ENCODE assay signal across 24 cellular contexts in the genomic region with DNA sequence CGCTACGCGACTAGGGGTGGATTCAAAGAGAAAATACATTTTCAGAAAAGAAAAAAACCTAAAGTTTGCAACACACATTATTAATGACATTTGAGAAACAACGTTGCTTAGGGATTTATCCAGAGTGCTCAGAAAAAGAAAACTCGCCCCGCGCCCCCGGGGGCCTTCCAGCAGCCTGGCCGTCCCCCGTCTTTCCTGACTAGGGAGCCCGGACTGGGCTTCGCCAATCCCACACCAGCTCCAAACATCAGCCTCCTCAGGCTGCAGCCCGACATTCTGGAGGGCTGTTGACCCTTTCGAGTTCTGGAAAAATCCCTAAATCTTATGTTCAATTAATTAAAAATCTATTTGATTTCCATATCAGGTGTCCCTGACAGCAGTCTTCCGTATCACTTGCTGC. TPM values are rescaled to one million over a fixed set of nuclear protein-coding genes. Genes with fewer than 3 reads are reported as not detected.
"Had no signal": no experiment of that assay in that cellular context is flagged by ENCODE, and none has a peak within 500 bp of the region (broad histone marks: within the 10 kb centered on the region; RNA-seq: fewer than 3 reads in every experiment).

No MANE protein-coding gene starts in this region.

- H3K27ac Mint-ChIP-seq: stimulated activated effector memory CD8-positive, alpha-beta T cell treated with anti-CD3 and anti-CD28 coated beads, Interleukin-12 subunit alpha, Interleukin-12 subunit beta, amount 100 ng/mL, for 72 hours had no signal

- H3K27me3 ChIP-seq: cardiac muscle cell, colonic mucosa, heart left ventricle, left lung, right atrium auricular region, tibial artery, upper lobe of right lung had no signal

- H3K4me1 ChIP-seq: colonic mucosa, left lung, lower lobe of right lung, tibial artery, upper lobe of right lung had no signal

- DNase-seq: cerebellar nuclear complex; colonic mucosa; effector CD4-positive, alpha-beta T cell; foreskin melanocyte; heart left ventricle; hippocampal formation; islet precursor cell; left lung; lower lobe of right lung; mesendoderm; naive B cell; posterior cingulate gyrus; small intestine; stimulated activated CD4-positive, alpha-beta T cell treated with anti-CD3 and anti-CD28 coated beads, Interleukin-2, amount 100 ng/mL, for 48 hours; stimulated activated naive CD8-positive, alpha-beta T cell treated with anti-CD3 and anti-CD28 coated beads, Interleukin-15, Interleukin-2, amounts not matched to agents 100 U/mL and 50 U/mL, for 24 hours; tibial artery; upper lobe of right lung had no signal

- H3K27ac ChIP-seq: cardiac muscle cell, colonic mucosa, heart left ventricle, left lung, lower lobe of right lung, right atrium auricular region, tibial artery, upper lobe of right lung had no signal

- H3K9me3 Mint-ChIP-seq: naive B cell; neural crest cell; stimulated activated effector memory CD8-positive, alpha-beta T cell treated with anti-CD3 and anti-CD28 coated beads, Interleukin-12 subunit alpha, Interleukin-12 subunit beta, amount 100 ng/mL, for 72 hours had no signal

- H3K4me3 Mint-ChIP-seq: naive B cell; neural crest cell; stimulated activated effector memory CD8-positive, alpha-beta T cell treated with anti-CD3 and anti-CD28 coated beads, Interleukin-12 subunit alpha, Interleukin-12 subunit beta, amount 100 ng/mL, for 72 hours had no signal

- H3K36me3 ChIP-seq: colonic mucosa had no signal

- H3K9me3 ChIP-seq: colonic mucosa, heart left ventricle, left lung, lower lobe of right lung, right atrium auricular region, tibial artery, upper lobe of right lung had no signal

- FAIRE-seq: small intestine had no signal

- H3K4me1 Mint-ChIP-seq: stimulated activated effector memory CD8-positive, alpha-beta T cell treated with anti-CD3 and anti-CD28 coated beads, Interleukin-12 subunit alpha, Interleukin-12 subunit beta, amount 100 ng/mL, for 72 hours had no signal

- H3K4me3 ChIP-seq: cardiac muscle cell, colonic mucosa, heart left ventricle, left lung, lower lobe of right lung, right atrium auricular region, tibial artery, upper lobe of right lung had no signal

- H3K27me3 Mint-ChIP-seq: naive B cell had no signal

- ATAC-seq: heart left ventricle; left lung; lower lobe of right lung; stimulated activated effector memory CD8-positive, alpha-beta T cell treated with anti-CD3 and anti-CD28 coated beads, Interleukin-12 subunit alpha, Interleukin-12 subunit beta, amount 100 ng/mL, for 72 hours; stimulated activated naive CD8-positive, alpha-beta T cell treated with anti-CD3 and anti-CD28 coated beads, Interleukin-15, Interleukin-2, amounts not matched to agents 100 U/mL and 50 U/mL, for 24 hours; upper lobe of right lung had no signal

RNA-seq across cellular contexts. Expression of a gene that starts 48.6 kb away (rescaled TPM):
- total RNA-seq: colonic mucosa, dermis microvascular lymphatic vessel endothelial cell, glomerular endothelial cell, lower lobe of right lung, osteocyte, right atrium auricular region, upper lobe of right lung had no signal
- polyA plus RNA-seq: heart left ventricle had no signal
